Comparison of ENCODE assay signal across 8 cellular contexts in the genomic region with DNA sequence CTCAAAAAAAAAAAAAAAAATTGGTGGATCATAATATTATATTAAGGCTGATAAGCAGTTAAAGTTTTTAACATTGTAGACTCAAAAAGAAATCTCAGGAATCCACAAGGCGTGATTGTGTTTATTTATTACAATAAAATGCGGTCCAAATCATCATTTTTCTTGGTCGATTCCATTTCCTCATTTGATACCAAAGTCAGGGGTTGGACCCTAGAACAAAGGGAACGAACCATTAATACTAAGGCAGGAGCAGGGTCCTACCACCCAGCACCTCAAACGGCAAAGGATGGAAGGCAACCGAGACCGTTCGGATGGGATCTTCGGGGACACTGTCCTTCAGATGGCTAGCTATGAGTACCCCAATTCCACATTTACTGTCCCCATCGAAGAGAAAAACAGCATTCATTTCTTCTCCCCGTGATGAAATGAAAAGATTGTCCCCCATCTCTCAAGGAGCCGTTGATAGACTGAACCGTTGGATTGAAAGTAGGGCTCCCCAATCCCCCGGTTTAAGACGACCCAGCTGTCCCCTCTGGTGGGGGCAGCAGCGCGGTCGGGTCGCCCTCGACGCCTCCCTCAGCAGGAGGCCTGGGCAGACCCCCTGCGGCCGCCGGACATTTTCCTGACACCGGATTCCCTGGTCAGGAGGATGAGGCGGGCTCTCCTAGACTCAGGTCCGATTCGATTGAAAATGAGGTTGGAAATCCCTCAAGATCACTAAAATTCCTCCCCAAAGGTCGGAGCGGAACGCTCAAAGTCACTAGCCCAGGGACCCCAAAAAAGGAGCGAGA. TPM values are rescaled to one million over a fixed set of nuclear protein-coding genes. Genes with fewer than 3 reads are reported as not detected.
DNase-seq lines count a peak whose midpoint lies in the region; ATAC-seq and TF ChIP-seq lines count a peak whose summit lies in the region.

No MANE protein-coding gene starts in this region.

- no peaks in the 10 kb centered on the region for H3K27me3 Mint-ChIP-seq in activated CD8-positive, alpha-beta T cell treated with anti-CD3 and anti-CD28 coated beads, Interleukin-2, amount 10 ng/mL, durations not matched to agents 7 days and 5 days (ENCODE audit: low read depth)

- ATAC-seq in GM21723 (IDR thresholded peaks at IDR 0.05; ENCODE audit: unreplicated experiment) (peak; percentile 17), sciatic nerve (peak; percentile 35), GM19324 (IDR thresholded peaks at IDR 0.05; ENCODE audit: low FRiP score, unreplicated experiment) (no peak), GM21576 (IDR thresholded peaks at IDR 0.05; ENCODE audit: unreplicated experiment) (no peak)
- ATAC-seq in activated CD8-positive, alpha-beta T cell treated with anti-CD3 and anti-CD28 coated beads, Interleukin-2, amount 10 ng/mL, durations not matched to agents 7 days and 5 days: peak; percentile 2

- H3K9me3 Mint-ChIP-seq in activated CD8-positive, alpha-beta T cell treated with anti-CD3 and anti-CD28 coated beads, Interleukin-2, amount 10 ng/mL, durations not matched to agents 7 days and 5 days (ENCODE audit: insufficient read depth): no peaks in the 10 kb centered on the region

- H3K36me3 Mint-ChIP-seq in activated CD8-positive, alpha-beta T cell treated with anti-CD3 and anti-CD28 coated beads, Interleukin-2, amount 10 ng/mL, durations not matched to agents 7 days and 5 days (ENCODE audit: low read depth): peaks cover 5% of the 10 kb centered on the region

- H3K4me1 ChIP-seq in left ventricle myocardium inferior: peaks cover 25% of the 10 kb centered on the region

- no peaks in the 10 kb centered on the region for H3K36me3 ChIP-seq in left ventricle myocardium inferior

- peak overlapping the region; percentile 85 for H3K4me3 Mint-ChIP-seq in activated CD8-positive, alpha-beta T cell treated with anti-CD3 and anti-CD28 coated beads, Interleukin-2, amount 10 ng/mL, durations not matched to agents 7 days and 5 days

- DNase-seq in AG10803 (ENCODE audit: low read depth) (no peak), left ventricle myocardium inferior (peak; percentile 16), sciatic nerve (ENCODE audit: low spot score) (peak; percentile 64)
- DNase-seq in activated CD8-positive, alpha-beta T cell treated with anti-CD3 and anti-CD28 coated beads, Interleukin-2, amount 10 ng/mL, durations not matched to agents 7 days and 5 days: no peak
- DNase-seq in stimulated activated CD4-positive, alpha-beta T cell treated with anti-CD3 and anti-CD28 coated beads, Interleukin-12 subunit alpha, Interleukin-12 subunit beta, amount 100 ng/mL, for 4 hours: no peak

- POLR2A ChIA-PET in activated CD8-positive, alpha-beta T cell treated with anti-CD3 and anti-CD28 coated beads, Interleukin-2, amount 10 ng/mL, durations not matched to agents 7 days and 5 days (lab: Charles Lee): interaction anchor here (1.6 kb wide), 1 partner anchor 63 kb away, joined by 3 read pairs; no protein-coding TSS in a partner anchor

- CTCF ChIA-PET in activated CD8-positive, alpha-beta T cell treated with anti-CD3 and anti-CD28 coated beads, Interleukin-2, amount 10 ng/mL, durations not matched to agents 7 days and 5 days (lab: Charles Lee): no interaction called here

- intact Hi-C loops in left ventricle myocardium inferior (cut with micrococcal nuclease): no loop called here
- intact Hi-C loops in sciatic nerve (cut with DNase I): loop anchor here (5.0 kb wide), 1 partner anchor 62 kb away; the partner anchor contains the start of gene DDX17

- no peak for TF ChIP-seq CTCF in AG10803 (conservative IDR thresholded peaks at IDR 0.05; ENCODE audit: low read length)
- TF ChIP-seq CTCF in left ventricle myocardium inferior (IDR thresholded peaks at IDR 0.05; ENCODE audit: borderline replicate concordance): no peak

- H3K27ac Mint-ChIP-seq in activated CD8-positive, alpha-beta T cell treated with anti-CD3 and anti-CD28 coated beads, Interleukin-2, amount 10 ng/mL, durations not matched to agents 7 days and 5 days: peak overlapping the region; percentile 98

- H3K9me3 ChIP-seq in left ventricle myocardium inferior (replicated peaks): no peaks in the 10 kb centered on the region

- H3K4me1 Mint-ChIP-seq in activated CD8-positive, alpha-beta T cell treated with anti-CD3 and anti-CD28 coated beads, Interleukin-2, amount 10 ng/mL, durations not matched to agents 7 days and 5 days (ENCODE audit: low read depth): peaks cover 22% of the 10 kb centered on the region

- peak overlapping the region; percentile 59 for H3K27ac ChIP-seq in left ventricle myocardium inferior (replicated peaks)

- peaks cover 6% of the 10 kb centered on the region for H3K27me3 ChIP-seq in left ventricle myocardium inferior (ENCODE audit: low read depth)

- peak overlapping the region; percentile 87 for H3K4me3 ChIP-seq in AG10803 (ENCODE audit: low read length)
- H3K4me3 ChIP-seq in left ventricle myocardium inferior: peak overlapping the region; percentile 77

RNA-seq across cellular contexts. Expression of gene DMC1, which starts 0.6 kb away (rescaled TPM):
- 10 to 100 TPM; 10.1 to 12.1 TPM for total RNA-seq in activated CD8-positive, alpha-beta T cell treated with anti-CD3 and anti-CD28 coated beads, Interleukin-2, amount 10 ng/mL, durations not matched to agents 7 days and 5 days
- total RNA-seq in left ventricle myocardium inferior (1.0 TPM), sciatic nerve (4.7 TPM)

Comparison
In these comparisons a context has a peak if more than half of its experiments do, and no peak if none do; other contexts are left out.
1. DNase-seq: peak in left ventricle myocardium inferior (single experiment) and sciatic nerve (single experiment); none in AG10803 (single experiment), activated CD8-positive, alpha-beta T cell treated with anti-CD3 and anti-CD28 coated beads, Interleukin-2, amount 10 ng/mL, durations not matched to agents 7 days and 5 days (single experiment) and stimulated activated CD4-positive, alpha-beta T cell treated with anti-CD3 and anti-CD28 coated beads, Interleukin-12 subunit alpha, Interleukin-12 subunit beta, amount 100 ng/mL, for 4 hours (single experiment).
2. ATAC-seq: peak in GM21723 (single experiment), activated CD8-positive, alpha-beta T cell treated with anti-CD3 and anti-CD28 coated beads, Interleukin-2, amount 10 ng/mL, durations not matched to agents 7 days and 5 days (single experiment) and sciatic nerve (single experiment); none in GM19324 (single experiment) and GM21576 (single experiment).